In the genomic region with DNA sequence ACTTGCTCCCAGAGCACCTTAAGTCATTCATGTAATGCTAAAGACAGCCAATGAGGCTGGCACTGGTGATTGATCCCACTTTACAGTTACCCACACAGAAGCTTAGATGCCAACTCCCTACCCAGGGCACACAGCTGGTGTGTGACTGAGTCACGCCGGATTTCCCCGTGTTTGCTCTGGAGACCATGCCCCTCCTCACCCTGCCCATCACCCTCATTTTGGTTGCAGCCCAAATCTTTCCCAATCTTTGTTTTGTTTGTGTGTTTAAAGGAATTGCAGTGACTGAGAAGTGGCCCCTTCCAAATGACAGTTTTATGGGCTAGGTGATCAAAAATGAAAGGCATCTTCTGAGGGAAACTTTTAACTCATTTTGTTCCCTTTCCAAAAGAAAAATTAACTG, we compare ENCODE assay signal across 1 cellular context.
TF ChIP-seq lines count a peak whose summit lies in the region.

No MANE protein-coding gene starts in this region.

TF ChIP-seq in HepG2, 621 proteins besides CTCF, POLR2A, EP300 and RAD21 (continued from another document):
- TF ChIP-seq, protein P1, sequence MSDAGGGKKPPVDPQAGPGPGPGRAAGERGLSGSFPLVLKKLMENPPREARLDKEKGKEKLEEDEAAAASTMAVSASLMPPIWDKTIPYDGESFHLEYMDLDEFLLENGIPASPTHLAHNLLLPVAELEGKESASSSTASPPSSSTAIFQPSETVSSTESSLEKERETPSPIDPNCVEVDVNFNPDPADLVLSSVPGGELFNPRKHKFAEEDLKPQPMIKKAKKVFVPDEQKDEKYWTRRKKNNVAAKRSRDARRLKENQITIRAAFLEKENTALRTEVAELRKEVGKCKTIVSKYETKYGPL (CRISPR knock-in tag; IDR thresholded peaks at IDR 0.05) = no peak
- TF ChIP-seq ZNF672 (CRISPR knock-in tag; IDR thresholded peaks at IDR 0.05) (no peak), NR2F2 (IDR thresholded peaks at IDR 0.05; ENCODE audit: borderline replicate concordance, low read depth) (no peak), CHCHD3 (CRISPR knock-in tag; IDR thresholded peaks at IDR 0.05) (no peak), TEAD2 (CRISPR knock-in tag; IDR thresholded peaks at IDR 0.05) (no peak), PAWR (CRISPR knock-in tag; IDR thresholded peaks at IDR 0.05; ENCODE audit: borderline replicate concordance) (no peak), FOXA3 (CRISPR knock-in tag; IDR thresholded peaks at IDR 0.05) (no peak), REL (CRISPR knock-in tag; conservative IDR thresholded peaks at IDR 0.05) (no peak), REPIN1 (CRISPR knock-in tag; IDR thresholded peaks at IDR 0.05; ENCODE audit: borderline replicate concordance, low read depth) (no peak), ZNF564 (CRISPR knock-in tag; IDR thresholded peaks at IDR 0.05) (no peak), ZNF629 (CRISPR knock-in tag; conservative IDR thresholded peaks at IDR 0.05) (no peak)
- TF ChIP-seq, protein P2, sequence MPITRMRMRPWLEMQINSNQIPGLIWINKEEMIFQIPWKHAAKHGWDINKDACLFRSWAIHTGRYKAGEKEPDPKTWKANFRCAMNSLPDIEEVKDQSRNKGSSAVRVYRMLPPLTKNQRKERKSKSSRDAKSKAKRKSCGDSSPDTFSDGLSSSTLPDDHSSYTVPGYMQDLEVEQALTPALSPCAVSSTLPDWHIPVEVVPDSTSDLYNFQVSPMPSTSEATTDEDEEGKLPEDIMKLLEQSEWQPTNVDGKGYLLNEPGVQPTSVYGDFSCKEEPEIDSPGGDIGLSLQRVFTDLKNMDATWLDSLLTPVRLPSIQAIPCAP (CRISPR knock-in tag; IDR thresholded peaks at IDR 0.05; ENCODE audit: low read depth) = no peak
- TF ChIP-seq, protein P3, sequence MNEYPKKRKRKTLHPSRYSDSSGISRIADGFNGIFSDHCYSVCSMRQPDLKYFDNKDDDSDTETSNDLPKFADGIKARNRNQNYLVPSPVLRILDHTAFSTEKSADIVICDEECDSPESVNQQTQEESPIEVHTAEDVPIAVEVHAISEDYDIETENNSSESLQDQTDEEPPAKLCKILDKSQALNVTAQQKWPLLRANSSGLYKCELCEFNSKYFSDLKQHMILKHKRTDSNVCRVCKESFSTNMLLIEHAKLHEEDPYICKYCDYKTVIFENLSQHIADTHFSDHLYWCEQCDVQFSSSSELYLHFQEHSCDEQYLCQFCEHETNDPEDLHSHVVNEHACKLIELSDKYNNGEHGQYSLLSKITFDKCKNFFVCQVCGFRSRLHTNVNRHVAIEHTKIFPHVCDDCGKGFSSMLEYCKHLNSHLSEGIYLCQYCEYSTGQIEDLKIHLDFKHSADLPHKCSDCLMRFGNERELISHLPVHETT (CRISPR knock-in tag; conservative IDR thresholded peaks at IDR 0.05) = no peak
